ENCODE assay signal across 17 cellular contexts in genomic region chr1:997728-998050, GRCh38. TPM values are rescaled to one million over a fixed set of nuclear protein-coding genes. Genes with fewer than 3 reads are reported as not detected.
DNase-seq lines count a peak whose midpoint lies in the region; ATAC-seq and TF ChIP-seq lines count a peak whose summit lies in the region.
"Had no signal": no experiment of that assay in that cellular context is flagged by ENCODE, and none has a peak within 500 bp of the region (broad histone marks: within the 10 kb centered on the region; RNA-seq: fewer than 3 reads in every experiment).

No MANE protein-coding gene starts in this region.

- H3K27me3 ChIP-seq in heart left ventricle (peaks cover 0 to 61% (median 0%) of the 10 kb centered on the region in 9 donors), right atrium auricular region (no peaks in the 10 kb centered on the region), tibial artery (no peaks in the 10 kb centered on the region)

- DNase-seq in heart left ventricle: peak in 2 of 5 donors; percentile 26 to 69
- DNase-seq in cardiac septum (ENCODE audit: low spot score): no peak
- DNase-seq in right atrium auricular region (ENCODE audit: low spot score): no peak
- DNase-seq in tibial artery: peak in 1 of 2 donors; percentile 68
- DNase-seq in SHP77 (lab: John Stamatoyannopoulos, UW): no peak
- DNase-seq: activated CD4-positive, CD25-positive, alpha-beta regulatory T cell; activated CD8-positive, alpha-beta memory T cell treated with anti-CD3 and anti-CD28 coated beads, Interleukin-2, amount 10 ng/mL, durations not matched to agents 7 days and 5 days; activated naive CD4-positive, alpha-beta T cell treated with Interleukin-2 at 50 U/mL for 16 hours; mammary epithelial cell; NCI-H1930; NCI-H524 treated with DMSO at 0.1 percent for 48 hours; occipital lobe; stimulated activated naive CD4-positive, alpha-beta T cell treated with Interleukin-2 at 50 U/mL for 16 hours; T-helper 1 cell had no signal

- intact Hi-C loops in heart left ventricle (cut with DNase I): loop anchor here in 1 of 10 donors (5.0 kb wide), 1 partner anchor 90 kb away; no protein-coding TSS in a partner anchor
- intact Hi-C loops in cardiac septum (cut with DNase I): no loop called here
- intact Hi-C loops in tibial artery (cut with DNase I; ENCODE audit: low total_unique reads): no loop called here

- no peak for TF ChIP-seq CTCF in heart left ventricle (IDR thresholded peaks at IDR 0.05)
- no peak for TF ChIP-seq CTCF in right atrium auricular region (IDR thresholded peaks at IDR 0.05)
- no peak for TF ChIP-seq CTCF in tibial artery (IDR thresholded peaks at IDR 0.05)

- 79 to 91% (median 85%) methylated on average over 2 to 7 of the region's 7 CpGs; no CpG with 5 or more reads in 1 of the 4 donors for WGBS in heart left ventricle, 4 donors

- TF ChIP-seq POLR2A in heart left ventricle (IDR thresholded peaks at IDR 0.05): no peak

- H3K4me1 ChIP-seq in heart left ventricle: peaks cover 0 to 41% (median 20%) of the 10 kb centered on the region in 12 donors
- peaks cover 0 to 41% of the 10 kb centered on the region in 2 donors for H3K4me1 ChIP-seq in right atrium auricular region
- peaks cover 0 to 49% (median 24%) of the 10 kb centered on the region in 4 donors for H3K4me1 ChIP-seq in tibial artery

- H3K27ac ChIP-seq in heart left ventricle (peak overlapping the region in 2 of 12 donors; percentile 99), right atrium auricular region (peak overlapping the region; percentile 99), tibial artery (peak overlapping the region in 1 of 2 donors; percentile 100)

- no peaks in the 10 kb centered on the region for H3K9me3 ChIP-seq in heart left ventricle
- H3K9me3 ChIP-seq in right atrium auricular region: no peaks in the 10 kb centered on the region
- peaks cover 0 to 1% (median under 1%) of the 10 kb centered on the region in 3 donors for H3K9me3 ChIP-seq in tibial artery

- peak overlapping the region in 9 of 12 donors; percentile 71 to 93 (median 81) for H3K4me3 ChIP-seq in heart left ventricle
- H3K4me3 ChIP-seq in right atrium auricular region: peak overlapping the region in 1 of 2 donors; percentile 80
- peak overlapping the region; percentile 67 to 89 for H3K4me3 ChIP-seq in tibial artery

- ATAC-seq in heart left ventricle (no peak), HG03135 (IDR thresholded peaks at IDR 0.05; ENCODE audit: unreplicated experiment) (no peak)
- ATAC-seq: activated CD8-positive, alpha-beta memory T cell treated with anti-CD3 and anti-CD28 coated beads, Interleukin-2, amount 10 ng/mL, durations not matched to agents 7 days and 5 days had no signal

- peaks cover 0 to 7% (median 0%) of the 10 kb centered on the region in 9 donors for H3K36me3 ChIP-seq in heart left ventricle
- no peaks in the 10 kb centered on the region for H3K36me3 ChIP-seq in right atrium auricular region
- peaks cover 0 to 3% (median under 1%) of the 10 kb centered on the region in 3 donors for H3K36me3 ChIP-seq in tibial artery

RNA-seq across cellular contexts. Expression of gene HES4, which starts 2.2 kb away (rescaled TPM):
- total RNA-seq in heart left ventricle (10 to 100 TPM; 26.8 to 98.1 (median 42.0) TPM), cardiac septum (56.5 TPM), right atrium auricular region (10 to 100 TPM; 31.8 to 68.4 TPM)
- polyA plus RNA-seq in heart left ventricle: 10 to 100 TPM; 25.7 to 29.2 TPM

RNA-seq across cellular contexts. Expression of gene ISG15, which starts 15.6 kb away (rescaled TPM):
- total RNA-seq in heart left ventricle (100 to 1,000 TPM in 1 of 9 donors, 10 to 100 TPM in 8; 17.0 to 189 (median 32.8) TPM), cardiac septum (18.2 TPM), right atrium auricular region (10 to 100 TPM; 26.8 to 32.2 TPM)
- 10 to 100 TPM; 34.4 to 76.5 TPM for polyA plus RNA-seq in heart left ventricle

RNA-seq across cellular contexts. Expression of gene PERM1, which starts 15.8 kb away (rescaled TPM):
- total RNA-seq in heart left ventricle: 100 to 1,000 TPM in 6 of 9 donors, 10 to 100 TPM in 3; 52.8 to 149 (median 104) TPM
- polyA plus RNA-seq in heart left ventricle: 100 to 1,000 TPM in 1 of 2 donors, 10 to 100 TPM in 1; 53.3 to 353 TPM
- 50.1 TPM for total RNA-seq in cardiac septum
- 10 to 100 TPM; 22.0 to 61.8 TPM for total RNA-seq in right atrium auricular region
- total RNA-seq: A673; activated CD8-positive, alpha-beta memory T cell treated with anti-CD3 and anti-CD28 coated beads, Interleukin-2, amount 10 ng/mL, durations not matched to agents 7 days and 5 days; bronchial epithelial cell; mammary epithelial cell had no signal
- polyA plus RNA-seq: mammary epithelial cell had no signal

RNA-seq across cellular contexts. Expression of gene AGRN, which starts 22.2 kb away (rescaled TPM):
- 10 to 100 TPM in 8 of 9 donors, 1 to 10 TPM in 1; 9.7 to 45.7 (median 22.7) TPM for total RNA-seq in heart left ventricle
- 10 to 100 TPM; 11.8 to 14.1 TPM for polyA plus RNA-seq in heart left ventricle
- 27.0 TPM for total RNA-seq in cardiac septum
- total RNA-seq in right atrium auricular region: 10 to 100 TPM; 22.5 to 27.9 TPM

RNA-seq across cellular contexts. Expression of gene PLEKHN1, which starts 31.4 kb away (rescaled TPM):
- total RNA-seq in heart left ventricle (under 1 TPM in 2 of 9 donors, not detected in 7; 0.37 to 0.63 TPM), cardiac septum (not detected), right atrium auricular region (under 1 TPM in 1 of 2 donors, not detected in 1; 0.59 TPM)
- under 1 TPM; 0.15 TPM for polyA plus RNA-seq in heart left ventricle
- total RNA-seq: A673, occipital lobe had no signal
